Comparison of ENCODE assay signal across 1 cellular context in genomic region chr12:27778206-27778605, GRCh38.
TF ChIP-seq lines count a peak whose summit lies in the region.

No MANE protein-coding gene starts in this region.

TF ChIP-seq in HCT116, 20 proteins besides CTCF, POLR2A, EP300 and RAD21 (continued from another document):
- TF ChIP-seq ZBTB33 (IDR thresholded peaks at IDR 0.05; ENCODE audit: extremely low read depth, insufficient replicate concordance, low read length) (no peak), FOSL1 (IDR thresholded peaks at IDR 0.05; ENCODE audit: low read depth) (no peak), ZNF274 (IDR thresholded peaks at IDR 0.05; ENCODE audit: low read depth, low read length) (no peak), POLR2AphosphoS5 (IDR thresholded peaks at IDR 0.05; ENCODE audit: low read depth, low read length) (no peak), ELF1 (IDR thresholded peaks at IDR 0.05; ENCODE audit: borderline replicate concordance, low read depth) (no peak), REST (IDR thresholded peaks at IDR 0.05; ENCODE audit: low read depth) (no peak), JUND (IDR thresholded peaks at IDR 0.05) (no peak), SP1 (IDR thresholded peaks at IDR 0.05; ENCODE audit: low read depth) (no peak), EGR1 (IDR thresholded peaks at IDR 0.05; ENCODE audit: low read depth) (no peak), EZH2 (IDR thresholded peaks at IDR 0.05) (no peak), MAX (IDR thresholded peaks at IDR 0.05) (no peak)
